20 cellular contexts compared by ENCODE assay signal in the genomic region with DNA sequence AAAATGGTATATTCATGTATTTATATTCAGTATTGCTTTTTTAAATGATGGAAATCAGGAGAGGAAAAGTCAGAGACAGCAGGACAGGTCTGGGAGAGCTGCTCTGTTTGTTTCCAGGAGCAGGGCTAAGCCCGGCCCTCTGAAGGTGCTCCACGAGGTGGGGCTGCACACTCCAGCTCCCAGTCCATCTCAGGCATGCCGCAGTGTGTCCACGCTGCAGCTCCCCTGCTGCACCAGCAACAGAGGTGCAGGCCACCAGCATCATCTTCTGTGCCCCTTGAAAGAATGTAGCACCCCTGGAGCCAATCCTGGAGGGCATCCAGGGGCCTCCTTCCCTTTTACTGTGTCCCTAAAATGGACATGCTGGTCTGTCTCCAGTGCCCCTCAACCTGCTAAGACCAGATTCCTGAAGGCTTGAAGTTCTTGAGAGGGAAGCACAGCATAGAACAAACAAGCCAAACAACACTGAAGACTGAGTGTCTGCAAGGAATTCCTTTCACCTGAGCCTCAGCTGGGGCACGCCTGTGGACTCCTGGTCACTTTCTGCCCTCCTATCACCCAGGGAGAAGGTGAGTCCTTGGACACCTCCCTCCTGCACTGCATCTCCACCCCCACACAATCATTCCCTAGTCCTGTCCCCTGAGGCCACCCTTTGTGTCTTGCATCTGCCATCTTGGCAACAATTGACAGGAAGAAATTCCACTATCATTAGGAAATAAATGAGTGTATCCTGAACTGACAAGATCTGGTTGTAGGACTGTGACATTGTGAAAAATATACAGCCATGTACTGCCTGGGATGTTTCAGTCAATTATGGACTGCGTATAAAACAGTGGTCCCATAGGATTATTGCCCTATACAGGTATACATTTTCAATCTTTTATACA.
"Had no signal": no experiment of that assay in that cellular context is flagged by ENCODE, and none has a peak within 500 bp of the region (broad histone marks: within the 10 kb centered on the region; RNA-seq: fewer than 3 reads in every experiment).

No MANE protein-coding gene starts in this region.

- H3K27ac ChIP-seq: dorsolateral prefrontal cortex, epithelial cell of prostate, tibial artery, uterus had no signal

- ATAC-seq: activated CD4-positive, alpha-beta T cell treated with anti-CD3 and anti-CD28 coated beads for 36 hours; activated CD8-positive, alpha-beta memory T cell treated with anti-CD3 and anti-CD28 coated beads, Interleukin-2, amount 10 ng/mL, durations not matched to agents 7 days and 5 days had no signal

- H3K9me3 Mint-ChIP-seq: activated CD4-positive, alpha-beta memory T cell treated with anti-CD3 and anti-CD28 coated beads, Interleukin-2, amount 10 ng/mL, durations not matched to agents 7 days and 5 days; activated naive CD8-positive, alpha-beta T cell treated with anti-CD3 and anti-CD28 coated beads, Interleukin-2, amount 10 ng/mL, durations not matched to agents 7 days and 5 days; endodermal cell; natural killer cell had no signal

- H3K4me3 ChIP-seq: dorsolateral prefrontal cortex, tibial artery, uterus had no signal

- H3K27me3 ChIP-seq: dorsolateral prefrontal cortex, tibial artery, uterus had no signal

- DNase-seq: activated CD4-positive, alpha-beta memory T cell treated with anti-CD3 and anti-CD28 coated beads, Interleukin-2, amount 10 ng/mL, durations not matched to agents 7 days and 5 days; activated CD4-positive, alpha-beta T cell treated with anti-CD3 and anti-CD28 coated beads for 36 hours; activated CD8-positive, alpha-beta memory T cell treated with anti-CD3 and anti-CD28 coated beads, Interleukin-2, amount 10 ng/mL, durations not matched to agents 7 days and 5 days; activated naive CD4-positive, alpha-beta T cell; activated naive CD8-positive, alpha-beta T cell treated with anti-CD3 and anti-CD28 coated beads, Interleukin-2, amount 10 ng/mL, durations not matched to agents 7 days and 5 days; amygdala; caudate nucleus; dorsolateral prefrontal cortex; endodermal cell; foreskin melanocyte; kidney glomerular epithelial cell; natural killer cell; nucleus accumbens; stimulated activated naive CD4-positive, alpha-beta T cell treated with Interleukin-2 at 50 U/mL for 16 hours; substantia nigra; tibial artery; uterus had no signal

- H3K4me1 Mint-ChIP-seq: activated CD4-positive, alpha-beta memory T cell treated with anti-CD3 and anti-CD28 coated beads, Interleukin-2, amount 10 ng/mL, durations not matched to agents 7 days and 5 days; activated CD4-positive, alpha-beta T cell treated with anti-CD3 and anti-CD28 coated beads for 36 hours; activated CD8-positive, alpha-beta memory T cell treated with anti-CD3 and anti-CD28 coated beads, Interleukin-2, amount 10 ng/mL, durations not matched to agents 7 days and 5 days; activated naive CD8-positive, alpha-beta T cell treated with anti-CD3 and anti-CD28 coated beads, Interleukin-2, amount 10 ng/mL, durations not matched to agents 7 days and 5 days; natural killer cell had no signal

- H3K4me3 Mint-ChIP-seq: activated CD4-positive, alpha-beta memory T cell treated with anti-CD3 and anti-CD28 coated beads, Interleukin-2, amount 10 ng/mL, durations not matched to agents 7 days and 5 days; activated CD4-positive, alpha-beta T cell treated with anti-CD3 and anti-CD28 coated beads for 36 hours; activated CD8-positive, alpha-beta memory T cell treated with anti-CD3 and anti-CD28 coated beads, Interleukin-2, amount 10 ng/mL, durations not matched to agents 7 days and 5 days; activated naive CD8-positive, alpha-beta T cell treated with anti-CD3 and anti-CD28 coated beads, Interleukin-2, amount 10 ng/mL, durations not matched to agents 7 days and 5 days; brain; endodermal cell; natural killer cell had no signal

- H3K9me3 ChIP-seq: tibial artery, uterus had no signal

- H3K36me3 ChIP-seq: tibial artery, uterus had no signal

- H3K27ac Mint-ChIP-seq: activated CD4-positive, alpha-beta memory T cell treated with anti-CD3 and anti-CD28 coated beads, Interleukin-2, amount 10 ng/mL, durations not matched to agents 7 days and 5 days; activated CD4-positive, alpha-beta T cell treated with anti-CD3 and anti-CD28 coated beads for 36 hours; activated CD8-positive, alpha-beta memory T cell treated with anti-CD3 and anti-CD28 coated beads, Interleukin-2, amount 10 ng/mL, durations not matched to agents 7 days and 5 days; activated naive CD8-positive, alpha-beta T cell treated with anti-CD3 and anti-CD28 coated beads, Interleukin-2, amount 10 ng/mL, durations not matched to agents 7 days and 5 days; brain; endodermal cell; natural killer cell had no signal

- FAIRE-seq: colon had no signal

- H3K36me3 Mint-ChIP-seq: activated CD8-positive, alpha-beta memory T cell treated with anti-CD3 and anti-CD28 coated beads, Interleukin-2, amount 10 ng/mL, durations not matched to agents 7 days and 5 days; activated naive CD8-positive, alpha-beta T cell treated with anti-CD3 and anti-CD28 coated beads, Interleukin-2, amount 10 ng/mL, durations not matched to agents 7 days and 5 days; brain; natural killer cell had no signal
